Comparison of ENCODE assay signal across 8 cellular contexts in the genomic region with DNA sequence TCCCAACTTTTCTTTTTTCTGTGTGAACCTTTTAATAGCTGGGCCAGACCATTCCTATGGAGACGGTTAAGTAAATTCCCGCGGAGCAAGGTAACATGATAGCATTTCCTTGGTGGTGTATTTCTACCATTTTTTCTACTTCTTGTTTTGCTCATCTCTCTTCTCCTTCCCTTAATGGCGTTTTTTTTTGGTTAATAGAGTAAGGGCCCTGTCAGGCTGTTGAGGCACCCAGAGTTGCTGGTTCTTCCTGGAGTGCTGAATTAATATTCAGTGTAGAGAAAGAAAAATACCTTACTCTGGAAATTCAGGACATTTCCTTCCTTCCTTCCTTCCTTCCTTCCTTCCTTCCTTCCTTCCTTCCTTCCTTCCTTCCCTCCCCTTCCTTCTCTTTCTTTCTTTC.
"Had no signal": no experiment of that assay in that cellular context is flagged by ENCODE, and none has a peak within 500 bp of the region (broad histone marks: within the 10 kb centered on the region; RNA-seq: fewer than 3 reads in every experiment).

No MANE protein-coding gene starts in this region.

- ATAC-seq: HCT116, K562 had no signal

- H3K4me3 ChIP-seq: GM23248, HAP-1, K562 had no signal

- DNase-seq: GM23248, GOT3, H7, IMR-90, KG1 had no signal

- H3K4me1 ChIP-seq: HAP-1 had no signal

- H2AFZ ChIP-seq: GM23248 had no signal

- H3K9me3 ChIP-seq: HAP-1 had no signal

- H3K9ac ChIP-seq: GM23248 had no signal

- H3K27ac ChIP-seq: GM23248 had no signal

- H3K36me3 ChIP-seq: HAP-1 had no signal
